ENCODE assay signal across 15 cellular contexts in the genomic region with DNA sequence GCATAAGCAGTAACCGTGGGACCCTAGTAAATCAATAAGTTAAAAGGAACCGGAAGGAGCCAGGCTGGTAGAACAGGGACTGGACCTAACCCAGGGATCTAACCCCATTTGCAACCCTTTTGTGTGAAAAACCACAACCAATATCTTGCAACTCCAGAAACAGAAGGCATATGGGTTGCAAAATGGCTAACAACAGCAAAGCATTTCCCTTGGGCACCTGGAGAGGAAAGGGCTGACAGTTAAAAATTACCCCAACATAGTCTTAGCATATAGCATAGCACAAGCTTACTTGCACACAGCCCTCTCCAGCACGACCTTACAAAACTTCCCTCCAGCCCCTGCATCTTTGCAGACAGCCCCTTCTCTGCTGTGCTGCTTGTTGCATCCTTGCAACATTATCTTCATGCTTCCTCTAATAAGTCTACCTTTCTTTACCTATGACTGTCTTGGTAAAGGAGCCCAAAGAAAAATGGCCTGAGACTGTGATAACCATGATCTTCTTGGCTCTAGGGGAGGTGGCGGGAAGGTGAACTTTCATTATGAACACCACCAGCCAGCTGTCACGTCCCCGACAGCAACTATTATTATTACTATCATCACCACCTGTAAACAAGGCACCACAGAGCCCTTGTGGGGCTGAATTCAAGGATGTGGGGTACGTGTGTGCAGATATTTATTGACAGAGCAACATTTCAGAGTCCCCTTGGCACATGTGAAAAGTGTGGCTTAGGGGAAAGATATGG. TPM values are rescaled to one million over a fixed set of nuclear protein-coding genes. Genes with fewer than 3 reads are reported as not detected.
DNase-seq lines count a peak whose midpoint lies in the region; ATAC-seq, FAIRE-seq and TF ChIP-seq lines count a peak whose summit lies in the region.
"Had no signal": no experiment of that assay in that cellular context is flagged by ENCODE, and none has a peak within 500 bp of the region (broad histone marks: within the 10 kb centered on the region; RNA-seq: fewer than 3 reads in every experiment).

No MANE protein-coding gene starts in this region.

- peaks cover 0 to 6% (median 2%) of the 10 kb centered on the region in 4 donors for H3K4me1 Mint-ChIP-seq in naive thymus-derived CD8-positive, alpha-beta T cell

- 79% methylated on average over 7 of the region's 7 CpGs for WGBS in smooth muscle cell (ENCODE audit: low lambda C conversion rate)

- H3K27ac Mint-ChIP-seq in naive thymus-derived CD8-positive, alpha-beta T cell, result no peak overlapping the region
- H3K27ac Mint-ChIP-seq: activated CD4-positive, alpha-beta T cell treated with anti-CD3 and anti-CD28 coated beads, Interleukin-2, amount 10 ng/mL, durations not matched to agents 7 days and 5 days had no signal

- H2AFZ ChIP-seq in smooth muscle cell (ENCODE audit: low read depth), result no peak overlapping the region

- DNase-seq in GM12891 (ENCODE audit: insufficient read length, low spot score), result peak; percentile 30
- DNase-seq in GM19240 (ENCODE audit: insufficient read length, low spot score), result peak; percentile 60
- no peak for DNase-seq in naive thymus-derived CD8-positive, alpha-beta T cell
- DNase-seq in NCI-H146 treated with DMSO at 0.1 percent for 48 hours (lab: John Stamatoyannopoulos, UW; ENCODE audit: unreplicated experiment), result no peak
- no peak for DNase-seq in NCI-H187 treated with DMSO at 0.1 percent for 48 hours (lab: John Stamatoyannopoulos, UW)
- DNase-seq in smooth muscle cell (lab: John Stamatoyannopoulos, UW; ENCODE audit: unreplicated experiment), result no peak
- DNase-seq: activated CD4-positive, alpha-beta T cell treated with anti-CD3 and anti-CD28 coated beads, Interleukin-2, amount 10 ng/mL, durations not matched to agents 7 days and 5 days; Caco-2; left cardiac atrium; NCI-H1417; right lobe of liver; SHP77 had no signal

- no peak for TF ChIP-seq CTCF in smooth muscle cell (IDR thresholded peaks at IDR 0.05; ENCODE audit: borderline replicate concordance, insufficient read depth, poor library complexity, severe bottlenecking)

- TF ChIP-seq POLR2A in GM12891 (IDR thresholded peaks at IDR 0.05; ENCODE audit: low read depth, low read length), result no peak

- FAIRE-seq in GM12891 (lab: Jason Lieb, UNC), result peak; percentile 92

- POLR2A ChIA-PET in naive thymus-derived CD8-positive, alpha-beta T cell (lab: Charles Lee), result no interaction called here

- no peaks in the 10 kb centered on the region for H3K9me3 ChIP-seq in smooth muscle cell (replicated peaks; ENCODE audit: low read depth)
- H3K9me3 ChIP-seq: ascending aorta, Caco-2, right lobe of liver had no signal

- H3F3A ChIP-seq in smooth muscle cell (ENCODE audit: low read depth), result no peaks in the 10 kb centered on the region

- peaks cover 9 to 26% (median 24%) of the 10 kb centered on the region in 5 donors for H3K27me3 Mint-ChIP-seq in naive thymus-derived CD8-positive, alpha-beta T cell

- H3K4me3 ChIP-seq in smooth muscle cell, result no peak overlapping the region
- H3K4me3 ChIP-seq: ascending aorta, right lobe of liver had no signal

- ATAC-seq in HG02798 (IDR thresholded peaks at IDR 0.05; ENCODE audit: poor library complexity, unreplicated experiment), result peak; percentile 83
- ATAC-seq in HG03565 (IDR thresholded peaks at IDR 0.05; ENCODE audit: unreplicated experiment), result peak; percentile 70
- no peak for ATAC-seq in naive thymus-derived CD8-positive, alpha-beta T cell
- ATAC-seq: left cardiac atrium, right lobe of liver had no signal

- no peaks in the 10 kb centered on the region for H3K27me3 ChIP-seq in smooth muscle cell (ENCODE audit: low read depth)
- H3K27me3 ChIP-seq: ascending aorta, right lobe of liver had no signal

- H3K36me3 Mint-ChIP-seq in naive thymus-derived CD8-positive, alpha-beta T cell, result no peaks in the 10 kb centered on the region

- no peak overlapping the region for H3K4me2 ChIP-seq in smooth muscle cell

- no peaks in the 10 kb centered on the region for H3K36me3 ChIP-seq in smooth muscle cell (ENCODE audit: low read depth)
- H3K36me3 ChIP-seq: ascending aorta, right lobe of liver had no signal

- H4K20me1 ChIP-seq in smooth muscle cell (ENCODE audit: low read depth), result no peaks in the 10 kb centered on the region

- no peak overlapping the region for H3K27ac ChIP-seq in smooth muscle cell (ENCODE audit: low read depth)
- H3K27ac ChIP-seq: ascending aorta, right lobe of liver had no signal

- no peaks in the 10 kb centered on the region for H3K4me1 ChIP-seq in smooth muscle cell (ENCODE audit: low read depth)
- H3K4me1 ChIP-seq: ascending aorta, Caco-2, right lobe of liver had no signal

- H3K4me3 Mint-ChIP-seq in naive thymus-derived CD8-positive, alpha-beta T cell, result no peak overlapping the region

- H3K9ac ChIP-seq in smooth muscle cell (ENCODE audit: low read depth), result no peak overlapping the region

- H3K79me2 ChIP-seq in smooth muscle cell (ENCODE audit: low read depth), result no peaks in the 10 kb centered on the region

- peaks cover 0 to 2% (median 0%) of the 10 kb centered on the region in 9 donors for H3K9me3 Mint-ChIP-seq in naive thymus-derived CD8-positive, alpha-beta T cell
- H3K9me3 Mint-ChIP-seq: activated CD4-positive, alpha-beta T cell treated with anti-CD3 and anti-CD28 coated beads, Interleukin-2, amount 10 ng/mL, durations not matched to agents 7 days and 5 days had no signal

TF ChIP-seq in GM12891, 5 proteins besides CTCF, POLR2A, EP300 and RAD21:
- TF ChIP-seq TAF1 (IDR thresholded peaks at IDR 0.05; ENCODE audit: low read depth, low read length) (no peak), POU2F2 (IDR thresholded peaks at IDR 0.05; ENCODE audit: low read depth, low read length) (0 out of 2 replicates have a peak, but pooled peaks have one; percentile 29)
TF ChIP-seq in GM12891: peak in this region for 1.

RNA-seq across cellular contexts. Expression of a gene that starts 49.8 kb away (rescaled TPM):
- 19.0 TPM for polyA plus RNA-seq in GM12891 (2012; ENCODE audit: low read depth, missing spikeins)
- 10 to 100 TPM; 44.9 to 45.6 TPM for total RNA-seq in naive thymus-derived CD8-positive, alpha-beta T cell
- 10 to 100 TPM; 28.7 to 39.6 (median 32.8) TPM for polyA plus RNA-seq in naive thymus-derived CD8-positive, alpha-beta T cell
- total RNA-seq in smooth muscle cell, result 159 and 174 TPM in 2 replicates
- polyA plus RNA-seq in smooth muscle cell, result 74.4 and 80.5 TPM in 2 replicates

Comparison
In these comparisons a context has a peak if more than half of its experiments do, and no peak if none do; other contexts are left out.
1. DNase-seq: peak in GM12891 (single experiment) and GM19240 (single experiment); none in naive thymus-derived CD8-positive, alpha-beta T cell (0 of 10), NCI-H146 treated with DMSO at 0.1 percent for 48 hours (single experiment), NCI-H187 treated with DMSO at 0.1 percent for 48 hours (single experiment) and smooth muscle cell (single experiment).
2. ATAC-seq: peak in HG02798 (single experiment) and HG03565 (single experiment); none in naive thymus-derived CD8-positive, alpha-beta T cell (0 of 2).